11 cellular contexts compared by ENCODE assay signal in genomic region chr2:144267209-144267608, GRCh38.
DNase-seq lines count a peak whose midpoint lies in the region; ATAC-seq and TF ChIP-seq lines count a peak whose summit lies in the region.
"Had no signal": no experiment of that assay in that cellular context is flagged by ENCODE, and none has a peak within 500 bp of the region (broad histone marks: within the 10 kb centered on the region; RNA-seq: fewer than 3 reads in every experiment).

No MANE protein-coding gene starts in this region.

- peaks cover 12% of the 10 kb centered on the region; the same call in 1 of the 2 replicates for H3K4me1 ChIP-seq in MM.1S (ENCODE audit: low read length)
- H3K4me1 ChIP-seq in stomach, result peaks cover 0 to 8% (median 0%) of the 10 kb centered on the region in 4 donors

- peak; percentile 1 for DNase-seq in stimulated activated CD8-positive, alpha-beta memory T cell treated with anti-CD3 and anti-CD28 coated beads, Interleukin-12 subunit alpha, Interleukin-12 subunit beta, amount 100 ng/mL, for 24 hours (ENCODE audit: extremely low read depth)
- no peak for DNase-seq in stimulated activated CD8-positive, alpha-beta memory T cell treated with anti-CD3 and anti-CD28 coated beads, Interleukin-4, amount 100 ng/mL, for 48 hours
- DNase-seq in MM.1S (peak; percentile 50), stomach (no peak), left lobe of liver (ENCODE audit: low spot score) (no peak), kidney glomerular epithelial cell (lab: John Stamatoyannopoulos, UW) (no peak), activated gamma-delta T cell (lab: John Stamatoyannopoulos, UW) (no peak)
- DNase-seq: NCI-H446 treated with DMSO at 0.1 percent for 48 hours had no signal

- ATAC-seq in HG02763 (IDR thresholded peaks at IDR 0.05; ENCODE audit: unreplicated experiment) (peak; percentile 89), left lobe of liver (no peak)

- no peaks in the 10 kb centered on the region for H4K20me1 ChIP-seq in MM.1S (ENCODE audit: insufficient read depth, low read length)

- 64 to 78% (median 67%) methylated on average over 2 of the region's 2 CpGs for WGBS in stomach, 5 donors

- no peaks in the 10 kb centered on the region for H3F3A ChIP-seq in MM.1S (ENCODE audit: insufficient read depth, low read length)

- TF ChIP-seq POLR2A in stomach (IDR thresholded peaks at IDR 0.05), result no peak

- H3K9me3 ChIP-seq in MM.1S (replicated peaks; ENCODE audit: insufficient read depth, low read length) (no peaks in the 10 kb centered on the region), stomach (no peaks in the 10 kb centered on the region)
- H3K9me3 ChIP-seq: thoracic aorta had no signal

- no peaks in the 10 kb centered on the region for H3K79me2 ChIP-seq in MM.1S (ENCODE audit: low read length)

- no peak overlapping the region for H3K9ac ChIP-seq in MM.1S (ENCODE audit: low read length)

- H2AFZ ChIP-seq in MM.1S (ENCODE audit: low read length), result no peak overlapping the region

- TF ChIP-seq EP300 in stomach (IDR thresholded peaks at IDR 0.05), result no peak

- no peaks in the 10 kb centered on the region for H3K36me3 ChIP-seq in MM.1S (replicated peaks; ENCODE audit: insufficient read depth, low read length)
- no peaks in the 10 kb centered on the region for H3K36me3 ChIP-seq in stomach
- H3K36me3 ChIP-seq: cardiac muscle cell, thoracic aorta had no signal

- H3K4me2 ChIP-seq in MM.1S (ENCODE audit: low read depth, low read length), result no peak overlapping the region

- H3K27me3 ChIP-seq in MM.1S (replicated peaks; ENCODE audit: insufficient read depth, low read length), result no peaks in the 10 kb centered on the region
- H3K27me3 ChIP-seq in stomach, result no peaks in the 10 kb centered on the region
- H3K27me3 ChIP-seq: cardiac muscle cell had no signal

- no peak for TF ChIP-seq CTCF in MM.1S (IDR thresholded peaks at IDR 0.05; ENCODE audit: low read length)
- no peak for TF ChIP-seq CTCF in stomach (IDR thresholded peaks at IDR 0.05)

- H3K27ac ChIP-seq in MM.1S (ENCODE audit: low read length), result no peak overlapping the region
- H3K27ac ChIP-seq in stomach, result no peak overlapping the region
- H3K27ac ChIP-seq: cardiac muscle cell, thoracic aorta had no signal

- H3K4me3 ChIP-seq in MM.1S (ENCODE audit: low read length), result no peak overlapping the region
- H3K4me3 ChIP-seq in stomach, result no peak overlapping the region
- H3K4me3 ChIP-seq: cardiac muscle cell, thoracic aorta had no signal

- H3K9me2 ChIP-seq in MM.1S (replicated peaks; ENCODE audit: insufficient read depth, low read length), result no peaks in the 10 kb centered on the region

- intact Hi-C loops in stomach (cut with DNase I; ENCODE audit: low total_unique reads), result no loop called here

Comparison
In these comparisons a context has a peak if more than half of its experiments do, and no peak if none do; other contexts are left out.
1. DNase-seq: peak in stimulated activated CD8-positive, alpha-beta memory T cell treated with anti-CD3 and anti-CD28 coated beads, Interleukin-12 subunit alpha, Interleukin-12 subunit beta, amount 100 ng/mL, for 24 hours (single experiment) and MM.1S (single experiment); none in stimulated activated CD8-positive, alpha-beta memory T cell treated with anti-CD3 and anti-CD28 coated beads, Interleukin-4, amount 100 ng/mL, for 48 hours (single experiment), stomach (single experiment), left lobe of liver (single experiment), kidney glomerular epithelial cell (single experiment) and activated gamma-delta T cell (single experiment).